14 cellular contexts compared by ENCODE assay signal in genomic region chr21:25115021-25115420, GRCh38.
DNase-seq lines count a peak whose midpoint lies in the region; ATAC-seq lines count a peak whose summit lies in the region.
"Had no signal": no experiment of that assay in that cellular context is flagged by ENCODE, and none has a peak within 500 bp of the region (broad histone marks: within the 10 kb centered on the region; RNA-seq: fewer than 3 reads in every experiment).

No MANE protein-coding gene starts in this region.

- ATAC-seq in GM18502 (IDR thresholded peaks at IDR 0.05; ENCODE audit: poor library complexity, unreplicated experiment) (peak; percentile 92), GM21390 (IDR thresholded peaks at IDR 0.05; ENCODE audit: unreplicated experiment) (peak; percentile 92), HG02938 (IDR thresholded peaks at IDR 0.05; ENCODE audit: unreplicated experiment) (peak; percentile 92), HG03575 (IDR thresholded peaks at IDR 0.05; ENCODE audit: extremely low read depth, insufficient number of reproducible peaks, low FRiP score, unreplicated experiment) (peak; percentile 77)
- ATAC-seq: activated CD8-positive, alpha-beta T cell treated with anti-CD3 and anti-CD28 coated beads for 36 hours; upper lobe of right lung had no signal

- no peak for DNase-seq in activated CD8-positive, alpha-beta memory T cell treated with anti-CD3 and anti-CD28 coated beads, Interleukin-2, amount 50 U/mL, for 4 hours
- DNase-seq in amygdala (lab: John Stamatoyannopoulos, UW) (no peak), H4 (ENCODE audit: low spot score) (no peak), NCI-H1092 treated with DMSO at 0.1 percent for 48 hours (lab: John Stamatoyannopoulos, UW) (no peak)
- DNase-seq: activated CD8-positive, alpha-beta T cell treated with anti-CD3 and anti-CD28 coated beads for 36 hours; activated naive CD4-positive, alpha-beta T cell treated with anti-CD3 and anti-CD28 coated beads, Interleukin-2, amount 50 U/mL, for 16 hours; KG1; NCI-H526 treated with DMSO at 0.1 percent for 48 hours; T1000; upper lobe of right lung had no signal
